In the genomic region with DNA sequence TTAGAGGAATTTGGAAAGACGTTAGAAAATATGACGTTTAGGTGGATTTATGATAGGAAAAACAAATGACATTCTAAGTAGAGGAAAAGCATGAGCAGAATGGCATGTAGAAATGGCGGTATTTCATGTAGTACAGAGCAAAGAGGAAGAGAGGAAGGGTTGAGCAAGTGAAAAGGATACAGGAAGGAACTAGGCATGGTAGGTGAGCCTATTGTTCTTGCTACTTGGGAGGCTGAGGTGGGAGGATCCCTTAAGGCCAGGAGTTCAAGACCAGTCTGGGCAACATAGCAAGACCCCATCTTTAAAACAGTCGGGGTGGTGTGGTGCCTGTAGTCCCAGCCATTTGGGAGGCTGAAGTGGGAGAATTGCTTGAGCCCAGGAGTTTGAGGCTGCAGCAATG, we compare ENCODE assay signal across 8 cellular contexts. TPM values are rescaled to one million over a fixed set of nuclear protein-coding genes. Genes with fewer than 3 reads are reported as not detected.
A peak's percentile ranks its signal among the peaks of the same experiment; 100 is the strongest.
DNase-seq lines count a peak whose midpoint lies in the region; ATAC-seq and TF ChIP-seq lines count a peak whose summit lies in the region.
"Had no signal": no experiment of that assay in that cellular context is flagged by ENCODE, and none has a peak within 500 bp of the region (broad histone marks: within the 10 kb centered on the region; RNA-seq: fewer than 3 reads in every experiment).

No MANE protein-coding gene starts in this region.

- H3K4me3 ChIP-seq in HAP-1 (peak overlapping the region; percentile 91), endocrine pancreas (ENCODE audit: control insufficient read depth, insufficient read depth, low read length) (peak overlapping the region; percentile 89), psoas muscle (peak overlapping the region; percentile 83), prostate gland (no peak overlapping the region)

- no peak overlapping the region for H3K27ac ChIP-seq in psoas muscle
- no peak overlapping the region for H3K27ac ChIP-seq in prostate gland

- intact Hi-C loops in psoas muscle (cut with DNase I) (loop anchor here (5.0 to 10.0 kb wide), 2 partner anchors 55 to 587 kb away; a partner anchor contains a TSS), prostate gland (cut with DNase I) (loop anchor here (5.0 kb wide), 1 partner anchor 55 kb away; a partner anchor contains a TSS)

- ATAC-seq in psoas muscle: no peak

- H3K4me1 ChIP-seq in HAP-1: peaks cover 3% of the 10 kb centered on the region; the same call in 1 of the 2 replicates
- H3K4me1 ChIP-seq in endocrine pancreas (ENCODE audit: control insufficient read depth, insufficient read depth, low read length): no peaks in the 10 kb centered on the region
- H3K4me1 ChIP-seq in psoas muscle: peaks cover 11% of the 10 kb centered on the region
- peaks cover 7% of the 10 kb centered on the region for H3K4me1 ChIP-seq in prostate gland (replicated peaks)

- H3K27me3 ChIP-seq in HAP-1 (ENCODE audit: low read depth): no peaks in the 10 kb centered on the region
- no peaks in the 10 kb centered on the region for H3K27me3 ChIP-seq in endocrine pancreas (ENCODE audit: control insufficient read depth, insufficient read depth, low read length)
- no peaks in the 10 kb centered on the region for H3K27me3 ChIP-seq in psoas muscle (ENCODE audit: insufficient read depth in 3 of 3, low read length in 2 of 3)
- no peaks in the 10 kb centered on the region for H3K27me3 ChIP-seq in prostate gland (replicated peaks; ENCODE audit: insufficient read depth)

- WGBS in psoas muscle, 3 donors: 71 to 75% (median 74%) methylated on average over 4 of the region's 4 CpGs
- WGBS in prostate gland: 63% methylated on average over 4 of the region's 4 CpGs

- H3K9me3 ChIP-seq in HAP-1 (no peaks in the 10 kb centered on the region), endocrine pancreas (ENCODE audit: control insufficient read depth, low read length) (no peaks in the 10 kb centered on the region), psoas muscle (no peaks in the 10 kb centered on the region), prostate gland (no peaks in the 10 kb centered on the region)

- H3K9ac ChIP-seq in endocrine pancreas (ENCODE audit: control insufficient read depth, insufficient read depth, low read length): no peak overlapping the region

- TF ChIP-seq CTCF in psoas muscle (IDR thresholded peaks at IDR 0.05) (no peak), prostate gland (IDR thresholded peaks at IDR 0.05) (no peak)

- in situ Hi-C loops in HAP-1 (cut with MboI; ENCODE audit: low sequenced_read_pairs): no loop called here

- no peak for TF ChIP-seq POLR2A in prostate gland (IDR thresholded peaks at IDR 0.05)

- H3K36me3 ChIP-seq in HAP-1 (replicated peaks) (no peaks in the 10 kb centered on the region), endocrine pancreas (ENCODE audit: control insufficient read depth, insufficient read depth, low read length) (no peaks in the 10 kb centered on the region), psoas muscle (ENCODE audit: insufficient read depth in 1 of 2, low read depth in 1 of 2) (no peaks in the 10 kb centered on the region), prostate gland (no peaks in the 10 kb centered on the region)

- DNase-seq in HAP-1 (ENCODE audit: low spot score in 2 of 2) (no peak), NOMO-1 treated with dmso at 0.1 percent for 144 hours (lab: John Stamatoyannopoulos, UW; ENCODE audit: unreplicated experiment) (peak; percentile 76), psoas muscle (no peak), prostate gland (ENCODE audit: low spot score) (no peak), NCI-H187 treated with DMSO at 0.1 percent for 48 hours (lab: John Stamatoyannopoulos, UW) (no peak)
- DNase-seq in central memory CD4-positive, alpha-beta T cell: no peak
- DNase-seq: activated CD4-positive, alpha-beta T cell treated with anti-CD3 and anti-CD28 coated beads for 4 hours had no signal

RNA-seq across cellular contexts. Expression of a gene that starts 1.2 kb away (rescaled TPM):
- total RNA-seq in psoas muscle (10 to 100 TPM; 18.9 to 28.5 (median 20.5) TPM), prostate gland (10 to 100 TPM; 16.2 to 20.4 TPM)
- polyA plus RNA-seq in psoas muscle: 10 to 100 TPM; 17.2 to 23.4 (median 17.9) TPM

RNA-seq across cellular contexts. Expression of a gene that starts 26.7 kb away (rescaled TPM):
- total RNA-seq in psoas muscle: not detected
- polyA plus RNA-seq in psoas muscle: not detected
- total RNA-seq in prostate gland: not detected

RNA-seq across cellular contexts. Expression of a gene that starts 55.5 kb away (rescaled TPM):
- total RNA-seq in psoas muscle (10 to 100 TPM; 18.0 to 42.2 (median 26.3) TPM), prostate gland (10 to 100 TPM; 33.1 to 43.9 TPM)
- polyA plus RNA-seq in psoas muscle: 10 to 100 TPM; 16.3 to 30.4 (median 28.1) TPM

Comparison
In these comparisons a context has a peak if more than half of its experiments do, and no peak if none do; other contexts are left out.
1. H3K4me3 ChIP-seq: peak in HAP-1 (single experiment), endocrine pancreas (single experiment) and psoas muscle (single experiment); none in prostate gland (0 of 2).